19 cellular contexts compared by ENCODE assay signal in the genomic region with DNA sequence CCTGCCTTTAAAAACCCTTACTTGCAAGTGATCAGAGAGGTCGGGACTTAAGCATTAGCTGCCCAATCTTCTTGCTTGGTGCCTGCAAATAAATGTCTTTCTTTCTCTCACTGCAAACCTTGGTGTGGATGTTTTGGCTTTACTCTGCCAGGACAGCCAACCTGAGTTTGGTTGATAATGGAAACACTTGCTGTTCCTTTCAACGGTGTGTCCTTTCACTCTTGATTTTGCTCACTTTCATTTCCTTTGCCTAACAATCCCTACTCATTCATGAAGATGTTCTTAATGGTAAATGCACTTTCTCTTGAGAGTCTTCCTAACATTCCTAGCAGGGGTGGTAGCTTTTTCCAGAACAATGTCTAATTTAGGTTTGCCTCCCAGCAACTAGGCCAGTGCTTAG.
DNase-seq lines count a peak whose midpoint lies in the region; ATAC-seq and TF ChIP-seq lines count a peak whose summit lies in the region.
"Had no signal": no experiment of that assay in that cellular context is flagged by ENCODE, and none has a peak within 500 bp of the region (broad histone marks: within the 10 kb centered on the region; RNA-seq: fewer than 3 reads in every experiment).

No MANE protein-coding gene starts in this region.

- H3K4me1 Mint-ChIP-seq in WTC11, result peaks cover 42% of the 10 kb centered on the region
- H3K4me1 Mint-ChIP-seq: IgD-negative memory B cell had no signal

- H3K4me3 Mint-ChIP-seq in WTC11, result no peak overlapping the region
- H3K4me3 Mint-ChIP-seq: CD4-positive, alpha-beta T cell; IgD-negative memory B cell had no signal

- POLR2A ChIA-PET in HEK293 (lab: Yijun Ruan, JAX) (interaction anchor here (1.1 kb wide), 1 partner anchor 8 kb away, joined by 4 read pairs; no protein-coding TSS in a partner anchor), WTC11 (lab: Charles Lee) (no interaction called here)

- no peaks in the 10 kb centered on the region for H3K27me3 Mint-ChIP-seq in WTC11 (ENCODE audit: low read depth)

- no peaks in the 10 kb centered on the region for H3K9me3 Mint-ChIP-seq in WTC11
- H3K9me3 Mint-ChIP-seq: IgD-negative memory B cell had no signal

- H3K27ac Mint-ChIP-seq in WTC11, result peak overlapping the region; percentile 71
- H3K27ac Mint-ChIP-seq: CD4-positive, alpha-beta T cell; IgD-negative memory B cell had no signal

- CTCF ChIA-PET in HEK293 (lab: Yijun Ruan, JAX), result interaction anchor here (0.6 to 1.6 kb wide), 4 partner anchors 10 to 1619 kb away, joined by 3 to 4 read pairs (median 3); no protein-coding TSS in a partner anchor
- CTCF ChIA-PET in WTC11 (lab: Charles Lee), result no interaction called here

- no peaks in the 10 kb centered on the region for H3K36me3 Mint-ChIP-seq in WTC11
- H3K36me3 Mint-ChIP-seq: IgD-negative memory B cell had no signal

- TF ChIP-seq CTCF in HEK293 (tag by site-specific recombination; IDR thresholded peaks at IDR 0.05), result no peak
- TF ChIP-seq CTCF in WTC11 (IDR thresholded peaks at IDR 0.05), result no peak

- no peaks in the 10 kb centered on the region for H3K36me3 ChIP-seq in HEK293 (ENCODE audit: control insufficient read depth in 2 of 2, insufficient read depth in 1 of 2, low read length in 2 of 2)
- H3K36me3 ChIP-seq: BE2C had no signal

- no peak overlapping the region for H3K4me3 ChIP-seq in HEK293 (ENCODE audit: low read depth, low read length)
- H3K4me3 ChIP-seq: GM23248 had no signal

- ATAC-seq in WTC11 (peak; percentile 67), GM21723 (IDR thresholded peaks at IDR 0.05; ENCODE audit: unreplicated experiment) (no peak), GM21717 (IDR thresholded peaks at IDR 0.05; ENCODE audit: unreplicated experiment) (no peak)

- H3K9me3 ChIP-seq in HEK293 (ENCODE audit: control insufficient read depth, insufficient read depth, low read depth, low read length), result no peaks in the 10 kb centered on the region
- H3K9me3 ChIP-seq: BE2C, Caco-2 had no signal

- H3K4me1 ChIP-seq in HEK293 (ENCODE audit: control insufficient read depth, insufficient read depth, low read length), result peaks cover under 1% of the 10 kb centered on the region; the same call in 1 of the 2 replicates
- H3K4me1 ChIP-seq: BE2C, Caco-2 had no signal

- DNase-seq in WTC11 (ENCODE audit: low spot score) (no peak), iPS DF 19.7 (ENCODE audit: low read depth, low spot score) (peak; percentile 7), CD1c-positive myeloid dendritic cell (ENCODE audit: extremely low spot score) (no peak), NCI-H1436 (lab: John Stamatoyannopoulos, UW) (no peak)
- DNase-seq: ACHN; BE2C; C1 segment of cervical spinal cord; Caco-2; CD4-positive, alpha-beta T cell; DMS79; GDM1; GM23248; H7; Karpas-422; KBM-7 had no signal

- no peak overlapping the region for H3K27ac ChIP-seq in HEK293 (ENCODE audit: extremely low read depth, low read depth, low read length)
- H3K27ac ChIP-seq: GM23248 had no signal

TF ChIP-seq in HEK293, 187 proteins besides CTCF, POLR2A, EP300 and RAD21:
- TF ChIP-seq PRDM1 (tag by site-specific recombination; IDR thresholded peaks at IDR 0.05), result peak; percentile 76
- no peak for TF ChIP-seq ZNF629 (tag by site-specific recombination; IDR thresholded peaks at IDR 0.05)

TF ChIP-seq in WTC11, 78 proteins besides CTCF, POLR2A, EP300 and RAD21:
- TF ChIP-seq MXD4 (CRISPR knock-in tag; IDR thresholded peaks at IDR 0.05; ENCODE audit: borderline replicate concordance) (no peak), ZNF138 (CRISPR knock-in tag; conservative IDR thresholded peaks at IDR 0.05) (no peak), ZNF317 (CRISPR knock-in tag; IDR thresholded peaks at IDR 0.05; ENCODE audit: borderline replicate concordance, low read depth) (no peak), SOX15 (CRISPR knock-in tag; IDR thresholded peaks at IDR 0.05) (no peak), ZSCAN18 (CRISPR knock-in tag; IDR thresholded peaks at IDR 0.05) (no peak), NR1H2 (CRISPR knock-in tag; IDR thresholded peaks at IDR 0.05) (no peak), GTF2I (CRISPR knock-in tag; conservative IDR thresholded peaks at IDR 0.05) (no peak), STAT6 (CRISPR knock-in tag; conservative IDR thresholded peaks at IDR 0.05; ENCODE audit: low read depth) (no peak)
TF ChIP-seq in WTC11: peak in this region for 0.
